9 cellular contexts compared by ENCODE assay signal in genomic region chr1:83637586-83637985, GRCh38.
"Had no signal": no experiment of that assay in that cellular context is flagged by ENCODE, and none has a peak within 500 bp of the region (broad histone marks: within the 10 kb centered on the region; RNA-seq: fewer than 3 reads in every experiment).

No MANE protein-coding gene starts in this region.

- H3K4me3 ChIP-seq: HAP-1, K562 had no signal

- H3K27ac Mint-ChIP-seq: IgD-negative memory B cell had no signal

- H3K4me3 Mint-ChIP-seq: IgD-negative memory B cell had no signal

- DNase-seq: GOT3, H7, KG1 had no signal

- H3K36me3 ChIP-seq: HAP-1 had no signal

- H3K36me3 Mint-ChIP-seq: IgD-negative memory B cell had no signal

- H3K27ac ChIP-seq: HL-60 had no signal

- ATAC-seq: HCT116, HepG2, K562 had no signal

- H3K9me3 ChIP-seq: HAP-1 had no signal
